26 cellular contexts compared by ENCODE assay signal in the genomic region with DNA sequence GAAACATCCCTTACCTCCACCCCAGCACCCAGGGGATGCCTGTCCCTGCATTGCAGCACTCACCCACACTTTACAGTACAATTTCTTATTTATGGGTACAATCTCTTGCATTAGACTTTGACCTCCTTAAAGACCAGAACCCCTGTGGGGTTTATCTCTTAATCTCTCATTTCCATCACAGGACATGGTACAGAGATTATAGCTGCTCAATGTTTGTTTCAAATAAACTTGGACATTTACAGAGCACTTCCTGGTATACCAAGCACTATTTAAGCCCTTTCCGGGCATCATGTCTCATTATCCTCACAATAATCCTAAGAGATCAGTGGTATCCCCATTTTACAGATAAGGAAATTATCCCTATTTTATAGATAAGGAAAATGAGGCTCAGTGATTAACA. TPM values are rescaled to one million over a fixed set of nuclear protein-coding genes. Genes with fewer than 3 reads are reported as not detected.
"Had no signal": no experiment of that assay in that cellular context is flagged by ENCODE, and none has a peak within 500 bp of the region (broad histone marks: within the 10 kb centered on the region; RNA-seq: fewer than 3 reads in every experiment).

No MANE protein-coding gene starts in this region.

- H3K36me3 ChIP-seq: brain microvascular endothelial cell, cardiac muscle cell, MG63 had no signal

- H3K4me2 ChIP-seq: KMS-11, PC-9 had no signal

- H3K27me3 ChIP-seq: brain microvascular endothelial cell, cardiac muscle cell, MG63 had no signal

- H3K4me3 Mint-ChIP-seq: activated CD4-positive, alpha-beta memory T cell treated with anti-CD3 and anti-CD28 coated beads for 36 hours; activated CD4-positive, alpha-beta T cell treated with anti-CD3 and anti-CD28 coated beads, Interleukin-2, amount 10 ng/mL, durations not matched to agents 7 days and 5 days; activated naive CD4-positive, alpha-beta T cell treated with anti-CD3 and anti-CD28 coated beads for 36 hours; activated naive CD8-positive, alpha-beta T cell; activated T-cell treated with anti-CD3 and anti-CD28 coated beads, Interleukin-2, amount 50 U/mL, for 4 hours; activated T-helper 17 cell treated with anti-CD3 and anti-CD28 coated beads, Interleukin-2, amount 50 U/mL, for 72 hours; T-cell had no signal

- H3K27ac Mint-ChIP-seq: activated CD4-positive, alpha-beta memory T cell treated with anti-CD3 and anti-CD28 coated beads for 36 hours; activated CD4-positive, alpha-beta T cell treated with anti-CD3 and anti-CD28 coated beads, Interleukin-2, amount 10 ng/mL, durations not matched to agents 7 days and 5 days; activated naive CD4-positive, alpha-beta T cell treated with anti-CD3 and anti-CD28 coated beads for 36 hours; activated naive CD8-positive, alpha-beta T cell; activated T-helper 17 cell treated with anti-CD3 and anti-CD28 coated beads, Interleukin-2, amount 50 U/mL, for 72 hours; T-cell had no signal

- H3K36me3 Mint-ChIP-seq: activated CD4-positive, alpha-beta memory T cell treated with anti-CD3 and anti-CD28 coated beads for 36 hours; activated naive CD8-positive, alpha-beta T cell; T-cell had no signal

- H3K9me3 ChIP-seq: MG63 had no signal

- H3K4me1 Mint-ChIP-seq: activated CD4-positive, alpha-beta T cell treated with anti-CD3 and anti-CD28 coated beads, Interleukin-2, amount 10 ng/mL, durations not matched to agents 7 days and 5 days; activated T-helper 17 cell treated with anti-CD3 and anti-CD28 coated beads, Interleukin-2, amount 50 U/mL, for 72 hours; T-cell had no signal

- H2AFZ ChIP-seq: PC-9 had no signal

- H3K27ac ChIP-seq: brain microvascular endothelial cell, KMS-11, PC-9 had no signal

- DNase-seq: activated CD4-positive, alpha-beta memory T cell treated with anti-CD3 and anti-CD28 coated beads for 36 hours; activated CD4-positive, alpha-beta T cell treated with anti-CD3 and anti-CD28 coated beads, Interleukin-2, amount 10 ng/mL, durations not matched to agents 7 days and 5 days; activated CD4-positive, CD25-positive, alpha-beta regulatory T cell; activated CD8-positive, alpha-beta memory T cell treated with anti-CD3 and anti-CD28 coated beads for 24 hours; activated gamma-delta T cell; activated naive CD4-positive, alpha-beta T cell treated with anti-CD3 and anti-CD28 coated beads for 36 hours; activated T-cell treated with anti-CD3 and anti-CD28 coated beads, Interleukin-2, amount 50 U/mL, for 4 hours; amygdala; brain microvascular endothelial cell; MG63; MV-4-11; NCI-H1092 treated with DMSO at 0.1 percent for 48 hours; NCI-H1417 treated with DMSO at 0.1 percent for 48 hours; NCI-H1694; NCI-H2107; NCI-H510A; NCI-H526 treated with DMSO at 0.1 percent for 48 hours; PC-9; SIG-M5; T-cell; T-helper 2 cell; T1000 had no signal

- H3K9ac ChIP-seq: KMS-11 had no signal

- H3K4me3 ChIP-seq: cardiac muscle cell, MG63, PC-9 had no signal

- H3K9me3 Mint-ChIP-seq: activated CD4-positive, alpha-beta memory T cell treated with anti-CD3 and anti-CD28 coated beads for 36 hours; activated CD4-positive, alpha-beta T cell treated with anti-CD3 and anti-CD28 coated beads, Interleukin-2, amount 10 ng/mL, durations not matched to agents 7 days and 5 days; activated naive CD4-positive, alpha-beta T cell treated with anti-CD3 and anti-CD28 coated beads for 36 hours; activated T-cell treated with anti-CD3 and anti-CD28 coated beads, Interleukin-2, amount 50 U/mL, for 4 hours; T-cell had no signal

RNA-seq across cellular contexts. Expression of a gene that starts 31.9 kb away (rescaled TPM):
- total RNA-seq: activated CD4-positive, alpha-beta memory T cell treated with anti-CD3 and anti-CD28 coated beads for 36 hours; activated CD4-positive, alpha-beta T cell treated with anti-CD3 and anti-CD28 coated beads, Interleukin-2, amount 10 ng/mL, durations not matched to agents 7 days and 5 days; activated naive CD4-positive, alpha-beta T cell treated with anti-CD3 and anti-CD28 coated beads for 36 hours; activated T-cell treated with anti-CD3 and anti-CD28 coated beads, Interleukin-2, amount 50 U/mL, for 4 hours; activated T-helper 17 cell treated with anti-CD3 and anti-CD28 coated beads, Interleukin-2, amount 50 U/mL, for 72 hours; PC-9; T-cell had no signal
